16 cellular contexts compared by ENCODE assay signal in the genomic region with DNA sequence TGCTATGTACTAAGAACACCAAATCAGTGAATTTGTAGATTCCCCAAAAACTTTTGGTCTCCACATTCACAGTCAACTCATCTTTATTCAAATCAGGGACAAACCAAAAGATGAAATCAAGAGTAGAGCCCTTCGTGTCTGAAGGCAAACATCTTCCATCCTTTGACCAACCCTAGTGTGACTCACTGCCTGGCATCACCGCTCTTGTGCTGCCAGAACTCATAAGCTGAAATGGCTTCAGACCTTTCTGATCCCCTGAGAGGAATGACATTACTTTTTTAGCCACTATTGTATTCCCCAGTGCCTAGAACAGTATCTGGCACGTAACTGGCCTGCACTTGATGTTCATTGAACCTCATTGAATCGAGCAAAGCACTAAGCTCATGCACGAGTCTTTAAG. TPM values are rescaled to one million over a fixed set of nuclear protein-coding genes. Genes with fewer than 3 reads are reported as not detected.
DNase-seq lines count a peak whose midpoint lies in the region; ATAC-seq, FAIRE-seq and TF ChIP-seq lines count a peak whose summit lies in the region.
"Had no signal": no experiment of that assay in that cellular context is flagged by ENCODE, and none has a peak within 500 bp of the region (broad histone marks: within the 10 kb centered on the region; RNA-seq: fewer than 3 reads in every experiment).

No MANE protein-coding gene starts in this region.

- POLR2A ChIA-PET in GM12878 (lab: Charles Lee), result no interaction called here

- no peaks in the 10 kb centered on the region for H3K27me3 ChIP-seq in GM12878 (replicated peaks in 1 of 2; ENCODE audit: control insufficient read depth in 2 of 2, insufficient read depth in 2 of 2, low read length in 1 of 2)
- H3K27me3 ChIP-seq: adrenal gland, BE2C had no signal

- no peak for TF ChIP-seq RAD21 in GM12878 (IDR thresholded peaks at IDR 0.05; ENCODE audit: insufficient read depth, low read depth, low read length)

- WGBS in GM12878 (ENCODE audit: insufficient coverage, insufficient replicate concordance, low lambda C conversion rate, missing lambda C conversion rate), result 14% methylated on average over 5 of the region's 5 CpGs

- intact Hi-C loops in GM12878 (cut with micrococcal nuclease; ENCODE audit: unreplicated experiment), result no loop called here

- peaks cover 7% of the 10 kb centered on the region for H3K4me1 ChIP-seq in GM12878 (ENCODE audit: control insufficient read depth, insufficient read depth, low read length)

- DNase-seq in stimulated activated CD4-positive, alpha-beta T cell treated with anti-CD3 and anti-CD28 coated beads, Interleukin-15, amount 100 ng/mL, for 48 hours (ENCODE audit: low read depth in 2 of 2), result peak; percentile 12
- no peak for DNase-seq in stimulated activated CD4-positive, alpha-beta T cell treated with anti-CD3 and anti-CD28 coated beads, Interleukin-4, amount 100 ng/mL, for 4 hours
- peak; percentile 47 for DNase-seq in GM12878 (ENCODE audit: low read depth, low spot score)
- DNase-seq in RKO (ENCODE audit: low spot score), result no peak
- no peak for DNase-seq in pons (ENCODE audit: low spot score)
- DNase-seq in NAMALWA (ENCODE audit: low spot score), result no peak
- no peak for DNase-seq in amniotic stem cell (lab: John Stamatoyannopoulos, UW)
- DNase-seq: adrenal gland; BE2C; DMS153; islet precursor cell; NCI-H1092 treated with DMSO at 0.1 percent for 48 hours; NK-92 treated with Interleukin-12 subunit alpha and Interleukin-12 subunit beta, amount 100 ng/mL, for 24 hours; SHP77 treated with DMSO at 0.1 percent for 48 hours had no signal

- TF ChIP-seq CTCF in GM12878 (IDR thresholded peaks at IDR 0.05 in 2 of 3, conservative IDR thresholded peaks at IDR 0.05 in 1 of 3; ENCODE audit: control insufficient read depth in 2 of 3, extremely low read depth in 1 of 3, insufficient read depth in 1 of 3, low read depth in 3 of 3, low read length in 3 of 3), result no peak

- no peaks in the 10 kb centered on the region for H3K79me2 ChIP-seq in GM12878 (ENCODE audit: control insufficient read depth, insufficient read depth, low read length)

- no TSS peak for BruUV-seq in GM12878 (replicated peaks; lab: Mats Ljungman, UMichigan)

- FAIRE-seq in GM12878 (lab: Jason Lieb, UNC), result no peak

- CTCF ChIA-PET in GM12878 (lab: Yijun Ruan, JAX), result no interaction called here

- no peak overlapping the region for H3K9ac ChIP-seq in GM12878 (ENCODE audit: control insufficient read depth, insufficient read depth, low read length)

- no peak overlapping the region for H3K4me2 ChIP-seq in GM12878 (ENCODE audit: control insufficient read depth, insufficient read depth)

- no peaks in the 10 kb centered on the region for H4K20me1 ChIP-seq in GM12878 (ENCODE audit: control insufficient read depth, insufficient read depth)

- in situ Hi-C loops in GM12878 (cut with MboI), result no loop called here

- TF ChIP-seq POLR2A in GM12878 (IDR thresholded peaks at IDR 0.05; ENCODE audit: low read depth, low read length), result no peak

- RAD21 ChIA-PET in GM12878 (lab: Charles Lee; ENCODE audit: unreplicated experiment), result no interaction called here

- no peaks in the 10 kb centered on the region; the same call in 2 of the 3 replicates for H3K9me3 ChIP-seq in GM12878 (replicated peaks; ENCODE audit: control insufficient read depth, insufficient read depth, low read length)
- H3K9me3 ChIP-seq: adrenal gland, BE2C, thoracic aorta had no signal

- no peak overlapping the region for H3K27ac ChIP-seq in GM12878 (ENCODE audit: control insufficient read depth, insufficient read depth)
- H3K27ac ChIP-seq: adrenal gland, thoracic aorta had no signal

- TF ChIP-seq EP300 in GM12878 (IDR thresholded peaks at IDR 0.05; ENCODE audit: borderline replicate concordance in 1 of 2, control insufficient read depth in 1 of 2, low read depth in 2 of 2, low read length in 2 of 2), result no peak

- H3K4me3 ChIP-seq in GM12878, result no peak overlapping the region
- H3K4me3 ChIP-seq: adrenal gland, thoracic aorta had no signal

- H2AFZ ChIP-seq in GM12878 (ENCODE audit: control insufficient read depth, low read depth, low read length), result 0 out of 2 replicates have a peak overlapping the region, but pooled peaks have one; percentile 11

- ATAC-seq in HG02759 (IDR thresholded peaks at IDR 0.05; ENCODE audit: unreplicated experiment) (peak; percentile 39), GM12878 (peak; percentile 39)

- SMC1A ChIA-PET in GM12878 (lab: Charles Lee; ENCODE audit: uncharacterized antibody, unreplicated experiment), result interaction anchor here (0.8 kb wide), 1 partner anchor 13 kb away, joined by 3 read pairs; no protein-coding TSS in a partner anchor

- peaks cover 0 to 3% of the 10 kb centered on the region in 2 experiments; a peak in 1 of 4 replicates for H3K36me3 ChIP-seq in GM12878 (ENCODE audit: control insufficient read depth in 2 of 2, insufficient read depth in 2 of 2, low read length in 1 of 2)

TF ChIP-seq in GM12878, 131 proteins besides CTCF, POLR2A, EP300 and RAD21 (continues in another document):
- TF ChIP-seq CEBPB (IDR thresholded peaks at IDR 0.05; ENCODE audit: borderline replicate concordance in 1 of 2, low read depth in 2 of 2, low read length in 2 of 2), result no peak
- no peak for TF ChIP-seq SRF (IDR thresholded peaks at IDR 0.05; ENCODE audit: low read depth in 2 of 2, low read length in 2 of 2)
- no peak for TF ChIP-seq TCF3 (IDR thresholded peaks at IDR 0.05; ENCODE audit: borderline replicate concordance, insufficient read depth, low read depth, low read length)
- no peak for TF ChIP-seq MTA2 (IDR thresholded peaks at IDR 0.05; ENCODE audit: low read depth)
- no peak for TF ChIP-seq TCF12 (IDR thresholded peaks at IDR 0.05; ENCODE audit: low read depth, low read length)
- no peak for TF ChIP-seq E2F8 (IDR thresholded peaks at IDR 0.05; ENCODE audit: low read depth, partially characterized antibody)
- no peak for TF ChIP-seq IKZF1 (conservative IDR thresholded peaks at IDR 0.05)
- TF ChIP-seq PAX8 (IDR thresholded peaks at IDR 0.05), result no peak
- TF ChIP-seq TARDBP (IDR thresholded peaks at IDR 0.05; ENCODE audit: borderline replicate concordance), result no peak
- TF ChIP-seq SIX5 (IDR thresholded peaks at IDR 0.05; ENCODE audit: low read depth, low read length, severe bottlenecking), result no peak
- no peak for TF ChIP-seq HDAC2 (IDR thresholded peaks at IDR 0.05)
- no peak for TF ChIP-seq MXI1 (IDR thresholded peaks at IDR 0.05; ENCODE audit: low read depth, low read length)
- TF ChIP-seq NFYA (IDR thresholded peaks at IDR 0.05; ENCODE audit: borderline replicate concordance, low read depth, low read length), result no peak
- TF ChIP-seq CBX3 (IDR thresholded peaks at IDR 0.05; ENCODE audit: borderline replicate concordance, low read depth), result no peak

RNA-seq across cellular contexts. Expression of gene GOLGA5, which starts 50.1 kb away (rescaled TPM):
- 28.4 and 31.3 TPM in 2 replicates for total RNA-seq in GM12878 (2013; cell fraction: nucleolus; rRNA removed)
- 15.6 and 18.6 TPM in 2 replicates for total RNA-seq in GM12878 (2014; rRNA removed)
- 23.6 and 23.8 TPM in 2 replicates for total RNA-seq in GM12878 (2014; rRNA removed; fragmentation: Illumina TruSeq; extraction: Trizol)
- 16.0 and 16.5 TPM in 2 replicates for total RNA-seq in GM12878 (2021)
- polyA plus RNA-seq in GM12878 (2011; ENCODE audit: low read depth), result 12.9 TPM
- 21.5 and 31.3 TPM in 2 replicates for polyA plus RNA-seq in GM12878 (2011; rRNA removed)
- polyA plus RNA-seq in GM12878 (2011; cell fraction: cytosol; rRNA removed), result 10.0 and 11.8 TPM in 2 replicates
- 12.1 and 12.3 TPM in 2 replicates for polyA plus RNA-seq in GM12878 (2011; cell fraction: nucleus; rRNA removed)
- 18.0 and 20.7 TPM in 2 replicates for polyA plus RNA-seq in GM12878 (2012)
- 25.8 and 31.6 TPM in 2 replicates for polyA plus RNA-seq in GM12878 (2014; fragmentation: Illumina TruSeq; extraction: Trizol)
- 10 to 100 TPM; 10.9 to 13.9 TPM for polyA plus RNA-seq in GM12878 (2014; fragmentation: Nextera tagmentation; extraction: Ambion mirVana)
- 15.5 and 17.9 TPM in 2 replicates for polyA plus RNA-seq in GM12878 (2014; rRNA removed)
- polyA plus RNA-seq in GM12878 (2016; fragmentation: Nextera tagmentation; extraction: Ambion mirVana), result 10 to 100 TPM; 23.9 to 30.1 TPM
- polyA minus RNA-seq in GM12878 (2011; rRNA and poly(A)+ RNA removed), result 9.5 and 14.2 TPM in 2 replicates
- 7.3 and 9.5 TPM in 2 replicates for polyA minus RNA-seq in GM12878 (2011; cell fraction: cytosol; rRNA and poly(A)+ RNA removed)
- 6.8 and 10.0 TPM in 2 replicates for polyA minus RNA-seq in GM12878 (2011; cell fraction: nucleus; rRNA and poly(A)+ RNA removed)

Comparison
In these comparisons a context has a peak if more than half of its experiments do, and no peak if none do; other contexts are left out.
1. DNase-seq: peak in stimulated activated CD4-positive, alpha-beta T cell treated with anti-CD3 and anti-CD28 coated beads, Interleukin-15, amount 100 ng/mL, for 48 hours (2 of 2) and GM12878 (single experiment); none in stimulated activated CD4-positive, alpha-beta T cell treated with anti-CD3 and anti-CD28 coated beads, Interleukin-4, amount 100 ng/mL, for 4 hours (0 of 2), RKO (single experiment), pons (single experiment), NAMALWA (single experiment) and amniotic stem cell (single experiment).